Comparison of ENCODE assay signal across 39 cellular contexts in genomic region chr1:243646841-243647240, GRCh38.
"Had no signal": no experiment of that assay in that cellular context is flagged by ENCODE, and none has a peak within 500 bp of the region (broad histone marks: within the 10 kb centered on the region; RNA-seq: fewer than 3 reads in every experiment).

No MANE protein-coding gene starts in this region.

- H3K4me3 Mint-ChIP-seq: activated naive CD4-positive, alpha-beta T cell treated with anti-CD3 and anti-CD28 coated beads for 36 hours; activated naive CD4-positive, alpha-beta T cell treated with anti-CD3 and anti-CD28 coated beads, Interleukin-2, amount 10 ng/mL, durations not matched to agents 7 days and 5 days; activated naive CD4-positive, alpha-beta T cell treated with anti-CD3 and anti-CD28 coated beads, Interleukin-2, amount 50 U/mL, for 24 hours; activated naive CD8-positive, alpha-beta T cell; activated naive CD8-positive, alpha-beta T cell treated with anti-CD3 and anti-CD28 coated beads for 36 hours; activated naive CD8-positive, alpha-beta T cell treated with anti-CD3 and anti-CD28 coated beads, Interleukin-2, amount 10 ng/mL, durations not matched to agents 7 days and 5 days; activated naive CD8-positive, alpha-beta T cell treated with anti-CD3 and anti-CD28 coated beads, Interleukin-2, amount 50 U/mL, for 24 hours; activated T-cell treated with anti-CD3 and anti-CD28 coated beads, Interleukin-2, amount 50 U/mL, for 24 hours; activated T-cell treated with anti-CD3 and anti-CD28 coated beads, Interleukin-2, amount 50 U/mL, for 4 hours; activated T-cell treated with anti-CD3 and anti-CD28 coated beads, Interleukin-2, amount 50 U/mL, for 72 hours; activated T-helper 1 cell treated with anti-CD3 and anti-CD28 coated beads, Interleukin-12 subunit alpha, Interleukin-12 subunit beta, Interleukin-2, Interleukin-4 antibody, amounts not matched to agents 30 ng/mL and 10 ng/mL and 1 ng/mL, durations not matched to agents 14 hours and 24 hours and 36 hours; activated T-helper 17 cell treated with anti-CD3 and anti-CD28 coated beads, Interleukin-2, amount 50 U/mL, for 72 hours; brain; central memory CD8-positive, alpha-beta T cell had no signal

- H3K27me3 ChIP-seq: adrenal gland, ascending aorta, body of pancreas, brain microvascular endothelial cell, breast epithelium, cardiac muscle cell had no signal

- H3K4me1 ChIP-seq: adrenal gland, ascending aorta, body of pancreas, breast epithelium had no signal

- H3K4me3 ChIP-seq: adrenal gland, ascending aorta, body of pancreas, breast epithelium, cardiac muscle cell had no signal

- H3K9me3 ChIP-seq: adrenal gland, body of pancreas had no signal

- FAIRE-seq: bronchial epithelial cell had no signal

- DNase-seq: activated effector memory CD4-positive, alpha-beta T cell treated with anti-CD3 and anti-CD28 coated beads, Interleukin-2, amount 50 U/mL, for 16 hours; activated effector memory CD4-positive, alpha-beta T cell treated with Interleukin-2 at 50 U/mL for 16 hours; activated gamma-delta T cell; activated gamma-delta T cell treated with Interleukin-2 at 50 U/mL for 16 hours; activated naive CD4-positive, alpha-beta T cell; activated naive CD4-positive, alpha-beta T cell treated with anti-CD3 and anti-CD28 coated beads for 36 hours; activated naive CD4-positive, alpha-beta T cell treated with anti-CD3 and anti-CD28 coated beads, Interleukin-2, amount 10 ng/mL, durations not matched to agents 7 days and 5 days; activated naive CD4-positive, alpha-beta T cell treated with anti-CD3 and anti-CD28 coated beads, Interleukin-2, amount 50 U/mL, for 16 hours; activated naive CD4-positive, alpha-beta T cell treated with Interleukin-2 at 50 U/mL for 16 hours; activated naive CD8-positive, alpha-beta T cell treated with anti-CD3 and anti-CD28 coated beads for 36 hours; activated naive CD8-positive, alpha-beta T cell treated with anti-CD3 and anti-CD28 coated beads, Interleukin-2, amount 10 ng/mL, durations not matched to agents 7 days and 5 days; activated naive CD8-positive, alpha-beta T cell treated with anti-CD3 and anti-CD28 coated beads, Interleukin-2, amount 50 U/mL, for 24 hours; activated T-cell treated with anti-CD3 and anti-CD28 coated beads, Interleukin-2, amount 50 U/mL, for 1 hour; activated T-cell treated with anti-CD3 and anti-CD28 coated beads, Interleukin-2, amount 50 U/mL, for 24 hours; activated T-cell treated with anti-CD3 and anti-CD28 coated beads, Interleukin-2, amount 50 U/mL, for 4 hours; activated T-cell treated with anti-CD3 and anti-CD28 coated beads, Interleukin-2, amount 50 U/mL, for 48 hours; activated T-cell treated with anti-CD3 and anti-CD28 coated beads, Interleukin-2, amount 50 U/mL, for 72 hours; adrenal gland; amniotic stem cell; amygdala; anterior cingulate cortex; aorta; body of pancreas; brain microvascular endothelial cell; caudate nucleus; central memory CD4-positive, alpha-beta T cell; cerebellar nuclear complex had no signal

- H3K27ac ChIP-seq: adrenal gland, ascending aorta, body of pancreas, brain microvascular endothelial cell, breast epithelium, cardiac muscle cell had no signal

- H3K27ac Mint-ChIP-seq: activated naive CD4-positive, alpha-beta T cell treated with anti-CD3 and anti-CD28 coated beads for 36 hours; activated naive CD4-positive, alpha-beta T cell treated with anti-CD3 and anti-CD28 coated beads, Interleukin-2, amount 10 ng/mL, durations not matched to agents 7 days and 5 days; activated naive CD4-positive, alpha-beta T cell treated with anti-CD3 and anti-CD28 coated beads, Interleukin-2, amount 50 U/mL, for 24 hours; activated naive CD4-positive, alpha-beta T cell treated with anti-CD3 and anti-CD28 coated beads, Interleukin-2, amount 50 U/mL, for 72 hours; activated naive CD8-positive, alpha-beta T cell; activated naive CD8-positive, alpha-beta T cell treated with anti-CD3 and anti-CD28 coated beads for 36 hours; activated naive CD8-positive, alpha-beta T cell treated with anti-CD3 and anti-CD28 coated beads, Interleukin-2, amount 10 ng/mL, durations not matched to agents 7 days and 5 days; activated naive CD8-positive, alpha-beta T cell treated with anti-CD3 and anti-CD28 coated beads, Interleukin-2, amount 50 U/mL, for 24 hours; activated T-cell treated with anti-CD3 and anti-CD28 coated beads, Interleukin-2, amount 50 U/mL, for 24 hours; activated T-cell treated with anti-CD3 and anti-CD28 coated beads, Interleukin-2, amount 50 U/mL, for 72 hours; activated T-helper 1 cell treated with anti-CD3 and anti-CD28 coated beads, Interleukin-12 subunit alpha, Interleukin-12 subunit beta, Interleukin-2, Interleukin-4 antibody, amounts not matched to agents 30 ng/mL and 10 ng/mL and 1 ng/mL, durations not matched to agents 14 hours and 24 hours and 36 hours; activated T-helper 17 cell treated with anti-CD3 and anti-CD28 coated beads, Interleukin-2, amount 50 U/mL, for 72 hours; activated T-helper 2 cell treated with anti-CD3 and anti-CD28 coated beads, Interferon-gamma antibody, Interleukin-2, Interleukin-4, amounts not matched to agents 10 μg/mL and 5 μg/mL and 100 μg/mL, durations not matched to agents 14 hours and 24 hours and 36 hours; brain had no signal

- ATAC-seq: activated naive CD4-positive, alpha-beta T cell treated with anti-CD3 and anti-CD28 coated beads, Interleukin-2, amount 50 U/mL, for 72 hours; activated naive CD8-positive, alpha-beta T cell treated with anti-CD3 and anti-CD28 coated beads, Interleukin-2, amount 50 U/mL, for 24 hours; activated T-cell treated with anti-CD3 and anti-CD28 coated beads, Interleukin-2, amount 50 U/mL, for 4 hours; activated T-cell treated with anti-CD3 and anti-CD28 coated beads, Interleukin-2, amount 50 U/mL, for 72 hours; activated T-helper 17 cell treated with anti-CD3 and anti-CD28 coated beads, Interleukin-2, amount 50 U/mL, for 72 hours; body of pancreas had no signal

- H3K9me3 Mint-ChIP-seq: activated naive CD4-positive, alpha-beta T cell treated with anti-CD3 and anti-CD28 coated beads, Interleukin-2, amount 50 U/mL, for 24 hours; activated T-helper 17 cell treated with anti-CD3 and anti-CD28 coated beads, Interleukin-2, amount 50 U/mL, for 72 hours; central memory CD8-positive, alpha-beta T cell had no signal

- H3K36me3 ChIP-seq: brain microvascular endothelial cell had no signal

- H3K4me1 Mint-ChIP-seq: activated naive CD4-positive, alpha-beta T cell treated with anti-CD3 and anti-CD28 coated beads, Interleukin-2, amount 10 ng/mL, durations not matched to agents 7 days and 5 days; activated naive CD4-positive, alpha-beta T cell treated with anti-CD3 and anti-CD28 coated beads, Interleukin-2, amount 50 U/mL, for 24 hours; activated naive CD8-positive, alpha-beta T cell treated with anti-CD3 and anti-CD28 coated beads for 36 hours; activated naive CD8-positive, alpha-beta T cell treated with anti-CD3 and anti-CD28 coated beads, Interleukin-2, amount 10 ng/mL, durations not matched to agents 7 days and 5 days; activated naive CD8-positive, alpha-beta T cell treated with anti-CD3 and anti-CD28 coated beads, Interleukin-2, amount 50 U/mL, for 24 hours; activated T-helper 17 cell treated with anti-CD3 and anti-CD28 coated beads, Interleukin-2, amount 50 U/mL, for 72 hours; brain; central memory CD8-positive, alpha-beta T cell had no signal

- H3K27me3 Mint-ChIP-seq: activated naive CD4-positive, alpha-beta T cell treated with anti-CD3 and anti-CD28 coated beads, Interleukin-2, amount 10 ng/mL, durations not matched to agents 7 days and 5 days; activated naive CD4-positive, alpha-beta T cell treated with anti-CD3 and anti-CD28 coated beads, Interleukin-2, amount 50 U/mL, for 24 hours; activated naive CD8-positive, alpha-beta T cell; activated naive CD8-positive, alpha-beta T cell treated with anti-CD3 and anti-CD28 coated beads for 36 hours; activated naive CD8-positive, alpha-beta T cell treated with anti-CD3 and anti-CD28 coated beads, Interleukin-2, amount 10 ng/mL, durations not matched to agents 7 days and 5 days; activated naive CD8-positive, alpha-beta T cell treated with anti-CD3 and anti-CD28 coated beads, Interleukin-2, amount 50 U/mL, for 24 hours; activated T-cell treated with anti-CD3 and anti-CD28 coated beads, Interleukin-2, amount 50 U/mL, for 24 hours; activated T-helper 17 cell treated with anti-CD3 and anti-CD28 coated beads, Interleukin-2, amount 50 U/mL, for 72 hours; brain; central memory CD8-positive, alpha-beta T cell had no signal
